ENCODE assay signal across 36 cellular contexts in the genomic region with DNA sequence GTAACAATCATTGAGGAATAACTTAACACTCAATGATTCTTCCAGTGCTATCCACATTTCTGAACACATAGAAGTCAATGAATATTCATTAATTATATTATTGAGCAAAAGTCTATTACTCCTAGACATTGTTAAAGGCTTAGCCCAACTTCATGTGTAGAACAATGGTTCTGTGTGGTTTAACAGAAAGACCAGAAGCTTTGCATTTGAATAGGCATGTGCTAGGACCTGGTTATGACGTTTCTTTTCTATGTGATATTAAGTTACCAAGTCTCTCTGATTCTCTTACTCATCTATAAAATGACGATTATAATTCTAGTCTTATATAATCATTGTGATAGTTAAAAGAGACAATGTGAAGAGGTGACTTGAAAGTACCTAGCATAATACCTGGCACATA. TPM values are rescaled to one million over a fixed set of nuclear protein-coding genes. Genes with fewer than 3 reads are reported as not detected.
"Had no signal": no experiment of that assay in that cellular context is flagged by ENCODE, and none has a peak within 500 bp of the region (broad histone marks: within the 10 kb centered on the region; RNA-seq: fewer than 3 reads in every experiment).

No MANE protein-coding gene starts in this region.

- H3K4me3 ChIP-seq: adrenal gland, body of pancreas, breast epithelium had no signal

- H3K36me3 ChIP-seq: adrenal gland, brain microvascular endothelial cell, breast epithelium had no signal

- FAIRE-seq: astrocyte, TTC549 had no signal

- H3K4me1 ChIP-seq: breast epithelium had no signal

- H3K27ac ChIP-seq: adrenal gland, body of pancreas, brain microvascular endothelial cell, breast epithelium, VCaP had no signal

- DNase-seq: activated B cell treated with CpG ODN at 0.5 μM for 24 hours; activated CD4-positive, alpha-beta memory T cell treated with anti-CD3 and anti-CD28 coated beads for 36 hours; activated CD4-positive, alpha-beta T cell treated with anti-CD3 and anti-CD28 coated beads for 4 hours; activated CD4-positive, alpha-beta T cell treated with anti-CD3 and anti-CD28 coated beads, Interleukin-2, amount 10 ng/mL, durations not matched to agents 24 days and 14 days; activated CD4-positive, alpha-beta T cell treated with anti-CD3 and anti-CD28 coated beads, Interleukin-2, amount 50 U/mL, for 1 hour; activated CD4-positive, alpha-beta T cell treated with anti-CD3 and anti-CD28 coated beads, Interleukin-2, amount 50 U/mL, for 4 hours; activated CD4-positive, CD25-positive, alpha-beta regulatory T cell treated with anti-CD3 and anti-CD28 coated beads, Interleukin-2, amount 50 U/mL, for 72 hours; activated CD8-positive, alpha-beta memory T cell treated with anti-CD3 and anti-CD28 coated beads, Interleukin-2, amount 50 U/mL, for 4 hours; activated CD8-positive, alpha-beta T cell treated with anti-CD3 and anti-CD28 coated beads for 36 hours; activated effector memory CD4-positive, alpha-beta T cell treated with anti-CD3 and anti-CD28 coated beads, Interleukin-2, amount 50 U/mL, for 16 hours; activated gamma-delta T cell treated with Interleukin-2 at 50 U/mL for 16 hours; activated naive CD4-positive, alpha-beta T cell; activated naive CD4-positive, alpha-beta T cell treated with anti-CD3 and anti-CD28 coated beads for 36 hours; activated naive CD4-positive, alpha-beta T cell treated with anti-CD3 and anti-CD28 coated beads, Interleukin-2, amount 50 U/mL, for 16 hours; activated naive CD8-positive, alpha-beta T cell treated with anti-CD3 and anti-CD28 coated beads for 36 hours; activated T-cell treated with anti-CD3 and anti-CD28 coated beads for 4 hours; activated T-cell treated with anti-CD3 and anti-CD28 coated beads, Interleukin-2, amount 50 U/mL, for 1 hour; activated T-cell treated with anti-CD3 and anti-CD28 coated beads, Interleukin-2, amount 50 U/mL, for 4 hours; activated T-cell treated with anti-CD3 and anti-CD28 coated beads, Interleukin-2, amount 50 U/mL, for 72 hours; adrenal gland; amniotic stem cell; aorta; body of pancreas; brain microvascular endothelial cell; central memory CD4-positive, alpha-beta T cell; T-helper 2 cell; T-helper 9 cell had no signal

- H3K9me3 ChIP-seq: adrenal gland, body of pancreas had no signal

- H3K27me3 ChIP-seq: adrenal gland, body of pancreas, brain microvascular endothelial cell, breast epithelium had no signal

RNA-seq across cellular contexts. Expression of a gene that starts 5.2 kb away (rescaled TPM):
- total RNA-seq: activated B cell treated with CpG ODN at 0.5 μM for 24 hours; activated CD4-positive, alpha-beta memory T cell treated with anti-CD3 and anti-CD28 coated beads for 36 hours; activated CD4-positive, alpha-beta T cell treated with anti-CD3 and anti-CD28 coated beads, Interleukin-2, amount 10 ng/mL, durations not matched to agents 24 days and 14 days; activated CD8-positive, alpha-beta memory T cell treated with anti-CD3 and anti-CD28 coated beads for 36 hours; activated CD8-positive, alpha-beta T cell treated with anti-CD3 and anti-CD28 coated beads for 36 hours; activated naive CD4-positive, alpha-beta T cell treated with anti-CD3 and anti-CD28 coated beads for 36 hours; activated naive CD4-positive, alpha-beta T cell treated with anti-CD3 and anti-CD28 coated beads, Interleukin-2, amount 50 U/mL, for 72 hours; activated naive CD8-positive, alpha-beta T cell treated with anti-CD3 and anti-CD28 coated beads for 36 hours; activated T-cell treated with anti-CD3 and anti-CD28 coated beads, Interleukin-2, amount 50 U/mL, for 4 hours; activated T-cell treated with anti-CD3 and anti-CD28 coated beads, Interleukin-2, amount 50 U/mL, for 72 hours; activated T-helper 1 cell treated with anti-CD3 and anti-CD28 coated beads, Interleukin-12 subunit alpha, Interleukin-12 subunit beta, Interleukin-2, Interleukin-4 antibody, amounts not matched to agents 30 ng/mL and 10 ng/mL and 1 ng/mL, durations not matched to agents 14 hours and 24 hours and 36 hours; activated T-helper 17 cell treated with anti-CD3 and anti-CD28 coated beads, Interleukin-2, amount 50 U/mL, for 72 hours; adrenal gland; aorta; astrocyte; body of pancreas; breast epithelium; cerebellum had no signal
